In genomic region chr2:148643998-148644884, GRCh38 we compare ENCODE assay signal across 1 cellular context.
TF ChIP-seq lines count a peak whose summit lies in the region.

Gene EPC2, plus strand, starts transcription at chr2:148644751. Its CDS starts 267 bp downstream, at chr2:148645018.

TF ChIP-seq in HepG2, 621 proteins besides CTCF, POLR2A, EP300 and RAD21 (continued from another document and continues in another):
- TF ChIP-seq SMAD1 (CRISPR knock-in tag; IDR thresholded peaks at IDR 0.05; ENCODE audit: borderline replicate concordance, low read depth) (no peak), ZNF256 (CRISPR knock-in tag; conservative IDR thresholded peaks at IDR 0.05) (0 out of 2 replicates have a peak, but pooled peaks have one; percentile 61), ZNF460 (CRISPR knock-in tag; IDR thresholded peaks at IDR 0.05; ENCODE audit: borderline replicate concordance) (no peak), MIER3 (CRISPR knock-in tag; IDR thresholded peaks at IDR 0.05; ENCODE audit: borderline replicate concordance) (no peak), ZNF431 (CRISPR knock-in tag; IDR thresholded peaks at IDR 0.05; ENCODE audit: borderline replicate concordance, low read depth) (0 out of 2 replicates have a peak, but pooled peaks have one; percentile 7), FOXO1 (CRISPR knock-in tag; IDR thresholded peaks at IDR 0.05) (no peak), SMARCC2 (IDR thresholded peaks at IDR 0.05) (no peak), ZNF235 (CRISPR knock-in tag; IDR thresholded peaks at IDR 0.05; ENCODE audit: borderline replicate concordance) (no peak; the same call in 1 of the 2 replicates), IRF9 (CRISPR knock-in tag; IDR thresholded peaks at IDR 0.05; ENCODE audit: borderline replicate concordance) (0 out of 2 replicates have a peak, but pooled peaks have one; percentile 25), HMGXB3 (CRISPR knock-in tag; IDR thresholded peaks at IDR 0.05; ENCODE audit: borderline replicate concordance) (0 out of 2 replicates have a peak, but pooled peaks have one; percentile 3), DPF2 (CRISPR knock-in tag; IDR thresholded peaks at IDR 0.05; ENCODE audit: borderline replicate concordance, low read depth) (no peak), STAG1 (CRISPR knock-in tag; IDR thresholded peaks at IDR 0.05) (no peak; the same call in 1 of the 2 replicates), ZBTB21 (CRISPR knock-in tag; IDR thresholded peaks at IDR 0.05) (no peak), ZNF138 (CRISPR knock-in tag; IDR thresholded peaks at IDR 0.05; ENCODE audit: low read depth) (0 out of 2 replicates have a peak, but pooled peaks have one; percentile 26), KMT2A (CRISPR knock-in tag; IDR thresholded peaks at IDR 0.05) (no peak; the same call in none of the 2 replicates), MBD4 (IDR thresholded peaks at IDR 0.05; ENCODE audit: borderline replicate concordance, low read length) (no peak), RFXANK (CRISPR knock-in tag; IDR thresholded peaks at IDR 0.05) (no peak), HOXA9 (CRISPR knock-in tag; IDR thresholded peaks at IDR 0.05; ENCODE audit: borderline replicate concordance) (0 out of 2 replicates have a peak, but pooled peaks have one; percentile 77), ARNT2 (CRISPR knock-in tag; IDR thresholded peaks at IDR 0.05; ENCODE audit: low read depth) (no peak; the same call in 1 of the 2 replicates), RORA (CRISPR knock-in tag; IDR thresholded peaks at IDR 0.05) (no peak), KIAA2018 (CRISPR knock-in tag; IDR thresholded peaks at IDR 0.05; ENCODE audit: borderline replicate concordance) (no peak), ZNF883 (CRISPR knock-in tag; IDR thresholded peaks at IDR 0.05; ENCODE audit: not compliant biosample characterization) (peak; percentile 27), NKX3-1 (CRISPR knock-in tag; IDR thresholded peaks at IDR 0.05) (no peak), NFKBIZ (CRISPR knock-in tag; IDR thresholded peaks at IDR 0.05) (no peak; the same call in 1 of the 2 replicates), DNMT1 (CRISPR knock-in tag; IDR thresholded peaks at IDR 0.05) (peak; percentile 70; the same call in 1 of the 2 replicates), RBAK (CRISPR knock-in tag; IDR thresholded peaks at IDR 0.05) (no peak), ZMYM2 (CRISPR knock-in tag; IDR thresholded peaks at IDR 0.05) (no peak), ZNF512 (CRISPR knock-in tag; IDR thresholded peaks at IDR 0.05) (peak; percentile 63; the same call in 1 of the 2 replicates), MEIS2 (CRISPR knock-in tag; IDR thresholded peaks at IDR 0.05) (no peak; the same call in 1 of the 2 replicates), RARA (CRISPR knock-in tag; IDR thresholded peaks at IDR 0.05) (no peak), MTA3 (CRISPR knock-in tag; IDR thresholded peaks at IDR 0.05) (no peak), ONECUT2 (CRISPR knock-in tag; IDR thresholded peaks at IDR 0.05) (no peak), SCMH1 (CRISPR knock-in tag; IDR thresholded peaks at IDR 0.05; ENCODE audit: borderline replicate concordance) (no peak), TGIF2 (CRISPR knock-in tag; IDR thresholded peaks at IDR 0.05) (no peak), MEF2D (CRISPR knock-in tag; IDR thresholded peaks at IDR 0.05) (no peak), IKZF5 (CRISPR knock-in tag; IDR thresholded peaks at IDR 0.05) (no peak), ASH2L (IDR thresholded peaks at IDR 0.05; ENCODE audit: insufficient read length, low read depth, low read length) (peak; percentile 91), RELA (CRISPR knock-in tag; IDR thresholded peaks at IDR 0.05) (no peak), ZFP1 (CRISPR knock-in tag; IDR thresholded peaks at IDR 0.05) (no peak), PCBP2 (optimal IDR thresholded peaks at IDR 0.05; ENCODE audit: low read depth, low read length, poor library complexity, severe bottlenecking) (no peak), ZNF7 (CRISPR knock-in tag; IDR thresholded peaks at IDR 0.05) (no peak), CEBPG (CRISPR knock-in tag; IDR thresholded peaks at IDR 0.05) (no peak), ZNF280D (CRISPR knock-in tag; IDR thresholded peaks at IDR 0.05) (no peak), ZFY (CRISPR knock-in tag; IDR thresholded peaks at IDR 0.05) (peak; percentile 65), PRPF4 (IDR thresholded peaks at IDR 0.05; ENCODE audit: low read depth, low read length, poor library complexity, severe bottlenecking) (no peak)
